ENCODE assay signal across 8 cellular contexts in the genomic region with DNA sequence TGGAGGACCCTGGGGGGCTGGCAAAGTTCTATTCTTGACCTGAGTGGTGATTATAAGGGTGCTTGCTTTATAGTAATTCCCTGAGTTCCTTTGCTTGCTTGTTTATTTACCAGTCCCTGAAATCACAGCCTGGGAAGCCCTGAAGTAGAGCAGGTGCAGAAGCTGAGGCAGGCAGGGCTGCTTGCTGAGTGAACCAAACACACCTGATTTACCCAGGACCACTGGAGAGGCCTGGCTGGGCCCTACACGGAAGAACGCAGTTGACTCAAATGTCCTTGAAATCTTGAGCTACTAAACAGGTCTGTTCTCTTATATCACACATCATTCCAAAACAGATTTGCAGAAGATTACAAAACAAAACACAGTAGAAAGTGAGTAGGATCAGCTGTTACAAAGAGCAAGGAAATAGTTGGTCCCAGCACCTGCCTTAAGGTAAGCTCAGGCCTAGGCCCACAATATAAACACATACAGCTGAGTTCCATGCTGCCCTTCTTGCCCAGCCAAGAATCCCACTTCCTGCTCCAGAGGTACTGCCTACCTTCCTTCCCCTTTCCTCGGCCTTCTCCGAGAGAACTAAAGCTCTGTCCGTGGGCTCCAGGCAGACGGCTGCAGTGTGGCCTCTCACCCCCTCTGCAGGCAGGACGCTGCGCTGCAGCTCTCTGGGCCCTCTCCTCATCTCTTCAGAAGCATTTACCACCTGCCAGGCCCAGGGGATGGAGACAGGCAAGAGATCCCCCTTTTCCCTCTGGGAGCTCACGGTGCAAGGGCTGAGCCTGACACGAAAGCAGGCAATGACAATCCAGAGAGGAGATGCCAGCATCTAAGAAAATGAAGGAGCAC. TPM values are rescaled to one million over a fixed set of nuclear protein-coding genes. Genes with fewer than 3 reads are reported as not detected.
DNase-seq lines count a peak whose midpoint lies in the region; ATAC-seq and TF ChIP-seq lines count a peak whose summit lies in the region.

No MANE protein-coding gene starts in this region.

- no peaks in the 10 kb centered on the region for H3K4me1 ChIP-seq in BE2C
- peaks cover 11% of the 10 kb centered on the region for H3K4me1 ChIP-seq in effector memory CD4-positive, alpha-beta T cell (ENCODE audit: control insufficient read depth, insufficient read depth, low read length, poor library complexity, severe bottlenecking)

- peaks cover 30% of the 10 kb centered on the region for H3K36me3 Mint-ChIP-seq in mesothelial cell of epicardium

- H3K4me3 ChIP-seq in BE2C (ENCODE audit: low read depth, low read length), result no peak overlapping the region
- no peak overlapping the region for H3K4me3 ChIP-seq in effector memory CD4-positive, alpha-beta T cell (ENCODE audit: insufficient read depth, low read depth, low read length, poor library complexity, severe bottlenecking)

- H3K27me3 Mint-ChIP-seq in mesothelial cell of epicardium (ENCODE audit: low read depth), result no peaks in the 10 kb centered on the region

- peak; percentile 76 for ATAC-seq in GM19324 (IDR thresholded peaks at IDR 0.05; ENCODE audit: low FRiP score, unreplicated experiment)
- peak; percentile 86 for ATAC-seq in HG03571 (IDR thresholded peaks at IDR 0.05; ENCODE audit: unreplicated experiment)

- TF ChIP-seq CTCF in BE2C (IDR thresholded peaks at IDR 0.05; ENCODE audit: low read depth, low read length) (peak; percentile 84), mesothelial cell of epicardium (IDR thresholded peaks at IDR 0.05; ENCODE audit: unreplicated experiment) (peak; percentile 58)

- H3K27me3 ChIP-seq in BE2C, result no peaks in the 10 kb centered on the region
- H3K27me3 ChIP-seq in effector memory CD4-positive, alpha-beta T cell (replicated peaks; ENCODE audit: control insufficient read depth, insufficient read depth, low read length, poor library complexity, severe bottlenecking), result no peaks in the 10 kb centered on the region

- no peak overlapping the region for H3K27ac ChIP-seq in effector memory CD4-positive, alpha-beta T cell (ENCODE audit: insufficient read depth, low read length, poor library complexity, severe bottlenecking)

- no peaks in the 10 kb centered on the region for H3K9me3 Mint-ChIP-seq in mesothelial cell of epicardium

- H3K4me1 Mint-ChIP-seq in mesothelial cell of epicardium, result peaks cover 2% of the 10 kb centered on the region

- H3K36me3 ChIP-seq in BE2C, result no peaks in the 10 kb centered on the region; the same call in 1 of the 2 replicates
- H3K36me3 ChIP-seq in effector memory CD4-positive, alpha-beta T cell (ENCODE audit: control insufficient read depth, insufficient read depth, low read length), result peaks cover 25% of the 10 kb centered on the region

- no peak overlapping the region for H3K27ac Mint-ChIP-seq in mesothelial cell of epicardium

- H3K4me3 Mint-ChIP-seq in mesothelial cell of epicardium, result no peak overlapping the region

- H3K9me3 ChIP-seq in BE2C, result no peaks in the 10 kb centered on the region
- no peaks in the 10 kb centered on the region for H3K9me3 ChIP-seq in effector memory CD4-positive, alpha-beta T cell (ENCODE audit: control insufficient read depth, low read length)

- peak; percentile 66 for DNase-seq in BE2C
- peak; percentile 81 for DNase-seq in NCI-H82 (lab: John Stamatoyannopoulos, UW)
- peak; percentile 87 for DNase-seq in activated CD8-positive, alpha-beta memory T cell treated with anti-CD3 and anti-CD28 coated beads for 24 hours
- peak; percentile 13 to 43 (median 37) for DNase-seq in effector memory CD4-positive, alpha-beta T cell
- peak; percentile 48 to 90 for DNase-seq in mesothelial cell of epicardium (ENCODE audit: low spot score in 2 of 2, unreplicated experiment in 2 of 2)
- DNase-seq in stimulated activated CD8-positive, alpha-beta memory T cell treated with anti-CD3 and anti-CD28 coated beads, Interleukin-4, amount 100 ng/mL, for 24 hours (ENCODE audit: low read depth), result peak; percentile 61

RNA-seq across cellular contexts. Expression of gene SCUBE2, which starts 46.1 kb away (rescaled TPM):
- 0.56 TPM for polyA plus RNA-seq in BE2C (2012; ENCODE audit: insufficient read depth, insufficient read length, low read depth)
- total RNA-seq in mesothelial cell of epicardium, result 1.1 to 1.7 TPM (median 1.5 TPM) in 3 replicates

Comparison
In these comparisons a context has a peak if more than half of its experiments do, and no peak if none do; other contexts are left out.
1. DNase-seq: peak in every context shown above with its lines; median percentile 87 in activated CD8-positive, alpha-beta memory T cell treated with anti-CD3 and anti-CD28 coated beads for 24 hours; 81 in NCI-H82; 69 in mesothelial cell of epicardium; 66 in BE2C; 61 in stimulated activated CD8-positive, alpha-beta memory T cell treated with anti-CD3 and anti-CD28 coated beads, Interleukin-4, amount 100 ng/mL, for 24 hours; 37 in effector memory CD4-positive, alpha-beta T cell.